ENCODE assay signal across 21 cellular contexts in genomic region chr4:86380176-86380724, GRCh38. TPM values are rescaled to one million over a fixed set of nuclear protein-coding genes. Genes with fewer than 3 reads are reported as not detected.
A peak's percentile ranks its signal among the peaks of the same experiment; 100 is the strongest.
DNase-seq lines count a peak whose midpoint lies in the region; ATAC-seq, FAIRE-seq and TF ChIP-seq lines count a peak whose summit lies in the region.
"Had no signal": no experiment of that assay in that cellular context is flagged by ENCODE, and none has a peak within 500 bp of the region (broad histone marks: within the 10 kb centered on the region; RNA-seq: fewer than 3 reads in every experiment).

No MANE protein-coding gene starts in this region.

- no peak overlapping the region for H3K4me3 ChIP-seq in MM.1S (ENCODE audit: low read length)
- H3K4me3 ChIP-seq: coronary artery, GM23248, sigmoid colon, transverse colon had no signal

- H4K20me1 ChIP-seq in MM.1S (ENCODE audit: insufficient read depth, low read length) = no peaks in the 10 kb centered on the region

- 0 out of 2 replicates have a peak, but pooled peaks cover 5% of the 10 kb centered on the region for H3K4me1 ChIP-seq in MM.1S (ENCODE audit: low read length)
- H3K4me1 ChIP-seq: sigmoid colon, transverse colon had no signal

- no peaks in the 10 kb centered on the region for H3K9me3 ChIP-seq in MM.1S (replicated peaks; ENCODE audit: insufficient read depth, low read length)
- H3K9me3 ChIP-seq: sigmoid colon, transverse colon had no signal

- no peak overlapping the region for H3K4me2 ChIP-seq in MM.1S (ENCODE audit: low read depth, low read length)

- H3K36me3 Mint-ChIP-seq in natural killer cell = no peaks in the 10 kb centered on the region

- no peak overlapping the region for H3K27ac Mint-ChIP-seq in natural killer cell
- H3K27ac Mint-ChIP-seq: activated B cell treated with CpG ODN at 0.5 μM for 24 hours; CD4-positive, alpha-beta T cell had no signal

- H3K4me1 Mint-ChIP-seq in natural killer cell = no peaks in the 10 kb centered on the region
- H3K4me1 Mint-ChIP-seq: activated B cell treated with CpG ODN at 0.5 μM for 24 hours had no signal

- no peak overlapping the region for H2AFZ ChIP-seq in MM.1S (ENCODE audit: low read length)
- H2AFZ ChIP-seq: GM23248 had no signal

- ATAC-seq in left colon (peak; percentile 92), HG02571 (IDR thresholded peaks at IDR 0.05; ENCODE audit: unreplicated experiment) (no peak), natural killer cell (no peak)

- DNase-seq in COR-L47 (lab: John Stamatoyannopoulos, UW) = peak; percentile 34
- DNase-seq in MM.1S = peak; percentile 40
- DNase-seq in NCI-H510A treated with DMSO at 0.1 percent for 48 hours (lab: John Stamatoyannopoulos, UW) = peak; percentile 32
- no peak for DNase-seq in left colon
- no peak for DNase-seq in HTR-8/SVneo (ENCODE audit: insufficient read length, low spot score)
- no peak for DNase-seq in natural killer cell
- no peak for DNase-seq in epidermal melanocyte (ENCODE audit: insufficient read length, low spot score)
- DNase-seq: activated B cell treated with CpG ODN at 0.5 μM for 24 hours; activated CD4-positive, alpha-beta T cell treated with anti-CD3 and anti-CD28 coated beads, Interleukin-2, amount 50 U/mL, for 4 hours; activated naive CD4-positive, alpha-beta T cell treated with anti-CD3 and anti-CD28 coated beads, Interleukin-2, amount 50 U/mL, for 16 hours; amygdala; CD4-positive, alpha-beta T cell; GM23248; mammary epithelial cell; NCI-H1436 treated with DMSO at 0.1 percent for 48 hours; sigmoid colon; transverse colon had no signal

- TF ChIP-seq CTCF in MM.1S (IDR thresholded peaks at IDR 0.05; ENCODE audit: low read length) (no peak), natural killer cell (IDR thresholded peaks at IDR 0.05) (no peak)

- no peak overlapping the region for H3K9ac ChIP-seq in MM.1S (ENCODE audit: low read length)
- H3K9ac ChIP-seq: GM23248 had no signal

- H3K27me3 Mint-ChIP-seq in natural killer cell (ENCODE audit: low read depth in 2 of 2) = no peaks in the 10 kb centered on the region
- H3K27me3 Mint-ChIP-seq: activated B cell treated with CpG ODN at 0.5 μM for 24 hours; CD4-positive, alpha-beta T cell had no signal

- H3K27ac ChIP-seq in MM.1S (ENCODE audit: low read length) = no peak overlapping the region; the same call in 1 of the 2 replicates
- H3K27ac ChIP-seq: coronary artery, GM23248, sigmoid colon, transverse colon had no signal

- no peaks in the 10 kb centered on the region for H3K9me2 ChIP-seq in MM.1S (replicated peaks; ENCODE audit: insufficient read depth, low read length)

- H3F3A ChIP-seq in MM.1S (ENCODE audit: insufficient read depth, low read length) = no peaks in the 10 kb centered on the region

- H3K79me2 ChIP-seq in MM.1S (ENCODE audit: low read length) = no peaks in the 10 kb centered on the region

- H3K27me3 ChIP-seq in MM.1S (replicated peaks; ENCODE audit: insufficient read depth, low read length) = no peaks in the 10 kb centered on the region
- H3K27me3 ChIP-seq: sigmoid colon, transverse colon had no signal

- H3K4me3 Mint-ChIP-seq in natural killer cell = no peak overlapping the region
- H3K4me3 Mint-ChIP-seq: activated B cell treated with CpG ODN at 0.5 μM for 24 hours; CD4-positive, alpha-beta T cell had no signal

- intact Hi-C loops in left colon (cut with DNase I, micrococcal nuclease) (no loop called here), natural killer cell (cut with micrococcal nuclease) (no loop called here)

- peaks cover 8 to 12% of the 10 kb centered on the region in 2 donors for H3K9me3 Mint-ChIP-seq in natural killer cell
- H3K9me3 Mint-ChIP-seq: CD4-positive, alpha-beta T cell had no signal

- no peak for FAIRE-seq in HTR-8/SVneo (lab: Jason Lieb, UNC)
- FAIRE-seq: G401.6 had no signal

- H3K36me3 ChIP-seq in MM.1S (replicated peaks; ENCODE audit: insufficient read depth, low read length) = no peaks in the 10 kb centered on the region
- H3K36me3 ChIP-seq: sigmoid colon, transverse colon had no signal

RNA-seq across cellular contexts. Expression of gene MAPK10, which starts 20.4 kb away (rescaled TPM):
- total RNA-seq in left colon (1 to 10 TPM; 3.4 to 7.0 TPM), natural killer cell (under 1 TPM in 1 of 3 donors, not detected in 2; 0.92 TPM)
- total RNA-seq: A172 had no signal

Comparison
In these comparisons a context has a peak if more than half of its experiments do, and no peak if none do; other contexts are left out.
1. DNase-seq: peak in COR-L47 (single experiment), MM.1S (single experiment) and NCI-H510A treated with DMSO at 0.1 percent for 48 hours (single experiment); none in left colon (0 of 2), HTR-8/SVneo (single experiment), natural killer cell (single experiment) and epidermal melanocyte (single experiment).